ENCODE assay signal across 1 cellular context in genomic region chr19:10554760-10555612, GRCh38.
TF ChIP-seq lines count a peak whose summit lies in the region.

No MANE protein-coding gene starts in this region.

TF ChIP-seq in HepG2, 621 proteins besides CTCF, POLR2A, EP300 and RAD21:
- TF ChIP-seq RARA (CRISPR knock-in tag; IDR thresholded peaks at IDR 0.05) = no peak
- TF ChIP-seq AGO2 (optimal IDR thresholded peaks at IDR 0.05; ENCODE audit: low read depth, low read length) = peak; percentile 62
- TF ChIP-seq KAT8 (CRISPR knock-in tag; IDR thresholded peaks at IDR 0.05) = no peak
- TF ChIP-seq ZNF280B (CRISPR knock-in tag; IDR thresholded peaks at IDR 0.05; ENCODE audit: borderline replicate concordance) = no peak
- no peak for TF ChIP-seq U2AF1 (optimal IDR thresholded peaks at IDR 0.05; ENCODE audit: low read depth, low read length)
- 0 out of 2 replicates have a peak, but pooled peaks have one; percentile 26 for TF ChIP-seq RBFOX2 (IDR thresholded peaks at IDR 0.05; ENCODE audit: low read depth, low read length)
- no peak for TF ChIP-seq SMC3 (IDR thresholded peaks at IDR 0.05; ENCODE audit: low read length)
- peak; percentile 49; the same call in 1 of the 2 replicates for TF ChIP-seq ZNF768 (CRISPR knock-in tag; IDR thresholded peaks at IDR 0.05)
- no peak for TF ChIP-seq ZNF777 (CRISPR knock-in tag; IDR thresholded peaks at IDR 0.05)
- no peak for TF ChIP-seq CENPX (CRISPR knock-in tag; IDR thresholded peaks at IDR 0.05)
- TF ChIP-seq ZNF512B (CRISPR knock-in tag; IDR thresholded peaks at IDR 0.05; ENCODE audit: borderline replicate concordance) = no peak
- TF ChIP-seq CHD2 (IDR thresholded peaks at IDR 0.05; ENCODE audit: low read depth, low read length) = no peak
- TF ChIP-seq FIP1L1 (IDR thresholded peaks at IDR 0.05; ENCODE audit: borderline replicate concordance, insufficient read depth, low read depth, low read length) = no peak
- no peak for TF ChIP-seq ZNF772 (CRISPR knock-in tag; IDR thresholded peaks at IDR 0.05)
- TF ChIP-seq ATF7-NPFF (CRISPR knock-in tag; IDR thresholded peaks at IDR 0.05; ENCODE audit: low read depth) = no peak
TF ChIP-seq in HepG2: peak in this region for 3.
